Comparison of ENCODE assay signal across 8 cellular contexts in the genomic region with DNA sequence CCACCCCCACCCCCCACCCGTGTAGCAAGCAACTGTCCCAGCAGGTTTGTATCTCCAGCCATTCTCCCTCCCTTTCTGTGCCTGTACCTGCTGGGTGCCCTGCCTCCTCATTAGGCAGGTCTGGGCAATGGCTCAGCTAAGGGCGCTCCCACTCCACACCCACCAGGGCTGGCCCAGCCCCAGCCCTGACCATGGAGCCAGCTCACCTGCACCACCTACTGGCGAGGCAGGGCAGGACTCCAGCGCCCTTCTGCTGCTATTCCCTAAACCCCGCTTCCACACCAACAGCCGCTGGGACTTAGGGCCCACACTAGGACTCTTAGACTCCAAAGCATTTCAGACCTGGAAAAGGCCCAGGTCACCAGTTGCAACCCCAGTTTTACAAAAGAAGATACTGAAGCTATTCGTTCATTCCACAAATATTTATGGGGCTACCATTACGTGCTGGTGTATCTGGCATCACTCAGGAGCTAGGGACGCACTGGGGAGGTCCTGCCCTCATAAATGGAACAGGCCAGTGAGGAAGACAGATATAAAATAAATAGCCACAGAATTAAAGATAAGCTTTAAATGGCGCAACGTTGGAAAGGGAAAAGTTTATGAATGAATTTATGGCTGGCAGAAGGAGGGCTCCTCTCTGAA. TPM values are rescaled to one million over a fixed set of nuclear protein-coding genes. Genes with fewer than 3 reads are reported as not detected.
DNase-seq lines count a peak whose midpoint lies in the region; ATAC-seq, FAIRE-seq and TF ChIP-seq lines count a peak whose summit lies in the region.
"Had no signal": no experiment of that assay in that cellular context is flagged by ENCODE, and none has a peak within 500 bp of the region (broad histone marks: within the 10 kb centered on the region; RNA-seq: fewer than 3 reads in every experiment).

No MANE protein-coding gene starts in this region.

- H2BK5ac ChIP-seq in mesenchymal stem cell (ENCODE audit: low read depth, low read length, poor library complexity, severe bottlenecking): no peak overlapping the region

- no peaks in the 10 kb centered on the region for H3K4me1 ChIP-seq in mesenchymal stem cell (ENCODE audit: control insufficient read depth, insufficient read depth, low read depth, low read length)
- H3K4me1 ChIP-seq: SJSA1 had no signal

- no peak overlapping the region for H3K23ac ChIP-seq in mesenchymal stem cell (ENCODE audit: low read length in 2 of 2)

- peak; percentile 62 for ATAC-seq in activated naive CD8-positive, alpha-beta T cell treated with anti-CD3 and anti-CD28 coated beads, Interleukin-2, amount 50 U/mL, for 24 hours

- H3K27ac ChIP-seq in mesenchymal stem cell (ENCODE audit: low read length, poor library complexity, severe bottlenecking): no peak overlapping the region
- H3K27ac ChIP-seq: SJSA1 had no signal

- no peak overlapping the region for H2BK120ac ChIP-seq in mesenchymal stem cell (ENCODE audit: low read depth, low read length)

- H2AK5ac ChIP-seq in mesenchymal stem cell (ENCODE audit: low read length, severe bottlenecking): no peak overlapping the region

- no peak overlapping the region for H3K9ac ChIP-seq in mesenchymal stem cell (ENCODE audit: low read length)

- FAIRE-seq in HTR-8/SVneo (lab: Jason Lieb, UNC): no peak

- H3K36me3 Mint-ChIP-seq in activated naive CD8-positive, alpha-beta T cell treated with anti-CD3 and anti-CD28 coated beads, Interleukin-2, amount 50 U/mL, for 24 hours (ENCODE audit: low read depth): no peaks in the 10 kb centered on the region
- no peaks in the 10 kb centered on the region for H3K36me3 Mint-ChIP-seq in neural crest cell (ENCODE audit: low read depth)

- no peak overlapping the region for H3K14ac ChIP-seq in mesenchymal stem cell (ENCODE audit: low read length in 2 of 2)

- H3K4me3 ChIP-seq in mesenchymal stem cell (ENCODE audit: insufficient read depth in 1 of 2, low read depth in 1 of 2, low read length in 2 of 2): no peak overlapping the region
- H3K4me3 ChIP-seq: SJSA1 had no signal

- no peak overlapping the region for H4K91ac ChIP-seq in mesenchymal stem cell (ENCODE audit: low read length)

- no peaks in the 10 kb centered on the region for H3K9me3 Mint-ChIP-seq in activated naive CD8-positive, alpha-beta T cell treated with anti-CD3 and anti-CD28 coated beads, Interleukin-2, amount 50 U/mL, for 24 hours
- no peaks in the 10 kb centered on the region for H3K9me3 Mint-ChIP-seq in neural crest cell

- no peak overlapping the region for H2BK12ac ChIP-seq in mesenchymal stem cell (ENCODE audit: low read length in 2 of 2)

- no peaks in the 10 kb centered on the region for H3K36me3 ChIP-seq in mesenchymal stem cell (ENCODE audit: control insufficient read depth in 1 of 2, insufficient read depth in 2 of 2, low read depth in 1 of 2, low read length in 2 of 2)
- H3K36me3 ChIP-seq: SJSA1 had no signal

- no peaks in the 10 kb centered on the region for H3K79me1 ChIP-seq in mesenchymal stem cell (replicated peaks; ENCODE audit: low read length, poor library complexity, severe bottlenecking)

- H2AFZ ChIP-seq in mesenchymal stem cell (ENCODE audit: low read depth, low read length): no peak overlapping the region

- no peak overlapping the region for H4K8ac ChIP-seq in mesenchymal stem cell (ENCODE audit: low read length)

- H3K4me1 Mint-ChIP-seq in activated naive CD8-positive, alpha-beta T cell treated with anti-CD3 and anti-CD28 coated beads, Interleukin-2, amount 50 U/mL, for 24 hours: peaks cover 9% of the 10 kb centered on the region
- no peaks in the 10 kb centered on the region for H3K4me1 Mint-ChIP-seq in neural crest cell

- no peak overlapping the region for H3K27ac Mint-ChIP-seq in activated naive CD8-positive, alpha-beta T cell treated with anti-CD3 and anti-CD28 coated beads, Interleukin-2, amount 50 U/mL, for 24 hours
- no peak overlapping the region for H3K27ac Mint-ChIP-seq in neural crest cell (ENCODE audit: unreplicated experiment)

- H2BK15ac ChIP-seq in mesenchymal stem cell (ENCODE audit: low read depth, poor library complexity, severe bottlenecking): no peak overlapping the region

- H3K4me2 ChIP-seq in mesenchymal stem cell (ENCODE audit: low read length, poor library complexity, severe bottlenecking): no peak overlapping the region

- H3K4ac ChIP-seq in mesenchymal stem cell (ENCODE audit: low read depth in 1 of 2, low read length in 2 of 2): no peak overlapping the region

- DNase-seq in ELF-1 (ENCODE audit: low read depth, low spot score): peak; percentile 81
- DNase-seq in HTR-8/SVneo (ENCODE audit: insufficient read length, low spot score): peak; percentile 15
- peak; percentile 34 for DNase-seq in activated naive CD8-positive, alpha-beta T cell treated with anti-CD3 and anti-CD28 coated beads, Interleukin-2, amount 50 U/mL, for 24 hours
- DNase-seq in neural crest cell (ENCODE audit: low read depth, low spot score): peak; percentile 20
- no peak for DNase-seq in T1000 (lab: John Stamatoyannopoulos, UW)
- DNase-seq in hypothalamus (lab: John Stamatoyannopoulos, UW): no peak
- no peak for DNase-seq in mesenchymal stem cell

- WGBS in mesenchymal stem cell: 49% methylated on average over 10 of the region's 11 CpGs

- H3K4me3 Mint-ChIP-seq in activated naive CD8-positive, alpha-beta T cell treated with anti-CD3 and anti-CD28 coated beads, Interleukin-2, amount 50 U/mL, for 24 hours: no peak overlapping the region
- no peak overlapping the region for H3K4me3 Mint-ChIP-seq in neural crest cell

- H3K27me3 Mint-ChIP-seq in activated naive CD8-positive, alpha-beta T cell treated with anti-CD3 and anti-CD28 coated beads, Interleukin-2, amount 50 U/mL, for 24 hours: peaks cover 14% of the 10 kb centered on the region
- peaks cover 19% of the 10 kb centered on the region for H3K27me3 Mint-ChIP-seq in neural crest cell (ENCODE audit: low read depth)

- H3K9me3 ChIP-seq in mesenchymal stem cell (ENCODE audit: control insufficient read depth, low read length): no peaks in the 10 kb centered on the region
- H3K9me3 ChIP-seq: SJSA1 had no signal

- TF ChIP-seq CTCF in neural crest cell (conservative IDR thresholded peaks at IDR 0.05): peak; percentile 53

- no peak overlapping the region for H3K18ac ChIP-seq in mesenchymal stem cell (ENCODE audit: low read depth in 1 of 2, low read length in 2 of 2)

- H3K27me3 ChIP-seq in mesenchymal stem cell (ENCODE audit: control insufficient read depth in 1 of 2, insufficient read depth in 1 of 2, low read length in 2 of 2): peaks cover 0 to 43% of the 10 kb centered on the region in 2 experiments

RNA-seq across cellular contexts. Expression of gene PGLYRP3, which starts 24.0 kb away (rescaled TPM):
- total RNA-seq in neural crest cell: not detected in 2 replicates
- polyA plus RNA-seq in mesenchymal stem cell (2013, experiment 1 of 2): not detected
- not detected for polyA plus RNA-seq in mesenchymal stem cell (2013, experiment 2 of 2)
- total RNA-seq: SJSA1 had no signal

RNA-seq across cellular contexts. Expression of gene LORICRIN, which starts 29.3 kb away (rescaled TPM):
- not detected in 2 replicates for total RNA-seq in neural crest cell
- not detected for polyA plus RNA-seq in mesenchymal stem cell (2013, experiment 1 of 2)
- polyA plus RNA-seq in mesenchymal stem cell (2013, experiment 2 of 2): not detected
- total RNA-seq: SJSA1 had no signal

RNA-seq across cellular contexts. Expression of gene PGLYRP4, which starts 59.9 kb away (rescaled TPM):
- total RNA-seq in neural crest cell: not detected in 2 replicates
- not detected for polyA plus RNA-seq in mesenchymal stem cell (2013, experiment 1 of 2)
- not detected for polyA plus RNA-seq in mesenchymal stem cell (2013, experiment 2 of 2)
- total RNA-seq: SJSA1 had no signal

Comparison
In these comparisons a context has a peak if more than half of its experiments do, and no peak if none do; other contexts are left out.
1. DNase-seq: peak in ELF-1 (single experiment), HTR-8/SVneo (single experiment), activated naive CD8-positive, alpha-beta T cell treated with anti-CD3 and anti-CD28 coated beads, Interleukin-2, amount 50 U/mL, for 24 hours (single experiment) and neural crest cell (single experiment); none in T1000 (single experiment), hypothalamus (0 of 51) and mesenchymal stem cell (single experiment).